Comparison of ENCODE assay signal across 23 cellular contexts in the genomic region with DNA sequence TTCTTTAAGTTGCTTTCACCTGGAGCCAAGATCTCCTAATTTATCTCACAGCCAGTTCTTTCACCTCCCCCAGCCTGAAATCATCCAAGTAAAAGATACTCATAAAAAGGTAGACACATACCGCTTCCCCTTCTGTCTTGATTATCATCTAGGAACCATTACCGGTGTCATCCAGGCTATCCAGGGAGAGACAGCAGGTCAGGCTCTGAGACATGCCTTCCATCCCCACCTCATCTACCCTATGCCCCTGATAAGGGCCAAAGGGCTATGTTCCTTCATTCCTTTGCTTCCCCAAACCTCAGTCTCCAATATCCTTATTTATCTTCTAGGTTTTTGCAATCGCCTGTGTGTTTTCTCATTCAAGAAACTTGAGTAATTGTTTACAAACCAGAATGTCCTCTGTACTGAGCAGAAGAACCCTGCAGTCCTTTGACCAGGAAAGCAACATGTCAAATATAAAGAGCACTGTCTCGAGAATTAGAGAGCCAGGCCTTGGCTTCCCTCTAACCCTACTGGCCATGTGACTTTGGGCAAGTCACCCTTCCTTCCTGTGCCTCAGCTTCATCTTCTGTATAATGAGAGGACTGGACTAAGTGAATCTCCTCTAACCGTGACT. TPM values are rescaled to one million over a fixed set of nuclear protein-coding genes. Genes with fewer than 3 reads are reported as not detected.
DNase-seq lines count a peak whose midpoint lies in the region; ATAC-seq and TF ChIP-seq lines count a peak whose summit lies in the region.
"Had no signal": no experiment of that assay in that cellular context is flagged by ENCODE, and none has a peak within 500 bp of the region (broad histone marks: within the 10 kb centered on the region; RNA-seq: fewer than 3 reads in every experiment).

No MANE protein-coding gene starts in this region.

- TF ChIP-seq CTCF in Caco-2 (IDR thresholded peaks at IDR 0.05; ENCODE audit: insufficient read depth in 1 of 2, low read depth in 1 of 2, low read length in 1 of 2, severe bottlenecking in 1 of 2, unreplicated experiment in 1 of 2), result no peak
- TF ChIP-seq CTCF in PC-9 (conservative IDR thresholded peaks at IDR 0.05), result no peak
- no peak for TF ChIP-seq CTCF in fibroblast of villous mesenchyme (IDR thresholded peaks at IDR 0.05; ENCODE audit: insufficient read depth, low read depth, low read length)
- no peak for TF ChIP-seq CTCF in nephron progenitor cell (IDR thresholded peaks at IDR 0.05)
- TF ChIP-seq CTCF in upper lobe of left lung (IDR thresholded peaks at IDR 0.05), result no peak

- peaks cover 100% of the 10 kb centered on the region for H3K79me2 ChIP-seq in PC-9 (ENCODE audit: low read depth)

- peaks cover 86% of the 10 kb centered on the region for H4K20me1 ChIP-seq in PC-9 (ENCODE audit: insufficient read depth)

- H3K4me3 Mint-ChIP-seq in Caco-2 (ENCODE audit: unreplicated experiment) (no peak overlapping the region), nephron progenitor cell (no peak overlapping the region)
- H3K4me3 Mint-ChIP-seq in stimulated activated memory B cell treated with anti-CD40 and anti-IgM and Interleukin-4, amounts not matched to agents 10 μg/mL and 1 μg/mL and 100 μg/mL, for 72 hours, result no peak overlapping the region
- H3K4me3 Mint-ChIP-seq: CD4-positive, alpha-beta T cell had no signal

- CTCF ChIA-PET in Caco-2 (lab: Charles Lee) (no interaction called here), PC-9 (lab: Charles Lee) (no interaction called here)

- no TSS peak for BruUV-seq in Caco-2 (replicated peaks; lab: Mats Ljungman, UMichigan)
- BruUV-seq in PC-9 (replicated peaks; lab: Mats Ljungman, UMichigan), result no TSS peak

- H3K4me1 ChIP-seq in Caco-2, result peaks cover 23% of the 10 kb centered on the region
- peaks cover 52% of the 10 kb centered on the region for H3K4me1 ChIP-seq in PC-9 (replicated peaks; ENCODE audit: insufficient read depth)
- H3K4me1 ChIP-seq in upper lobe of left lung, result no peaks in the 10 kb centered on the region
- H3K4me1 ChIP-seq: BLaER1 had no signal

- POLR2A ChIA-PET in Caco-2 (lab: Charles Lee) (no interaction called here), PC-9 (lab: Charles Lee; ENCODE audit: unreplicated experiment) (no interaction called here)

- H3K27ac Mint-ChIP-seq in Caco-2 (ENCODE audit: unreplicated experiment), result peak overlapping the region; percentile 56
- peak overlapping the region; percentile 12 for H3K27ac Mint-ChIP-seq in nephron progenitor cell
- H3K27ac Mint-ChIP-seq in stimulated activated memory B cell treated with anti-CD40 and anti-IgM and Interleukin-4, amounts not matched to agents 10 μg/mL and 1 μg/mL and 100 μg/mL, for 72 hours, result no peak overlapping the region
- H3K27ac Mint-ChIP-seq: CD4-positive, alpha-beta T cell had no signal

- ATAC-seq in upper lobe of left lung (ENCODE audit: low FRiP score in 2 of 2), result no peak
- no peak for ATAC-seq in stimulated activated memory B cell treated with anti-CD40 and anti-IgM and Interleukin-4, amounts not matched to agents 10 μg/mL and 1 μg/mL and 100 μg/mL, for 72 hours
- ATAC-seq: HCT116 had no signal

- no peaks in the 10 kb centered on the region for H3K9me2 ChIP-seq in PC-9 (ENCODE audit: insufficient read depth)

- TF ChIP-seq EP300 in upper lobe of left lung (IDR thresholded peaks at IDR 0.05), result no peak

- no peak overlapping the region for H3K4me3 ChIP-seq in Caco-2 (ENCODE audit: low read depth, low read length)
- H3K4me3 ChIP-seq in PC-9, result no peak overlapping the region
- no peak overlapping the region for H3K4me3 ChIP-seq in fibroblast of villous mesenchyme (ENCODE audit: low read depth, low read length)
- H3K4me3 ChIP-seq in upper lobe of left lung, result no peak overlapping the region
- H3K4me3 ChIP-seq: BLaER1, SK-N-MC had no signal

- peaks cover 81% of the 10 kb centered on the region for H3F3A ChIP-seq in PC-9 (ENCODE audit: insufficient read depth, low read depth)

- H3K27me3 Mint-ChIP-seq in Caco-2 (ENCODE audit: insufficient read depth, unreplicated experiment) (no peaks in the 10 kb centered on the region), nephron progenitor cell (ENCODE audit: low read depth, poor library complexity) (no peaks in the 10 kb centered on the region)
- peaks cover 8% of the 10 kb centered on the region for H3K27me3 Mint-ChIP-seq in stimulated activated memory B cell treated with anti-CD40 and anti-IgM and Interleukin-4, amounts not matched to agents 10 μg/mL and 1 μg/mL and 100 μg/mL, for 72 hours

- no peak overlapping the region for H2AFZ ChIP-seq in PC-9

- H3K4me1 Mint-ChIP-seq in Caco-2 (ENCODE audit: low read depth, unreplicated experiment) (peaks cover 38% of the 10 kb centered on the region), nephron progenitor cell (peaks cover 15% of the 10 kb centered on the region)
- no peaks in the 10 kb centered on the region for H3K4me1 Mint-ChIP-seq in stimulated activated memory B cell treated with anti-CD40 and anti-IgM and Interleukin-4, amounts not matched to agents 10 μg/mL and 1 μg/mL and 100 μg/mL, for 72 hours

- H3K4me2 ChIP-seq in PC-9, result 0 out of 2 replicates have a peak overlapping the region, but pooled peaks have one; percentile 6
- H3K4me2 ChIP-seq: BLaER1 had no signal

- intact Hi-C loops in Caco-2 (cut with micrococcal nuclease; ENCODE audit: unreplicated experiment), result loop anchor here (2.0 kb wide), 1 partner anchor 40 kb away; the partner anchor contains the start of gene TNFRSF21
- intact Hi-C loops in PC-9 (cut with micrococcal nuclease; ENCODE audit: unreplicated experiment), result no loop called here

- TF ChIP-seq POLR2A in upper lobe of left lung (IDR thresholded peaks at IDR 0.05), result no peak

- H3K36me3 Mint-ChIP-seq in Caco-2 (ENCODE audit: insufficient read depth, unreplicated experiment) (peaks cover 59% of the 10 kb centered on the region), nephron progenitor cell (ENCODE audit: low read depth) (peaks cover 64% of the 10 kb centered on the region)
- H3K36me3 Mint-ChIP-seq in stimulated activated memory B cell treated with anti-CD40 and anti-IgM and Interleukin-4, amounts not matched to agents 10 μg/mL and 1 μg/mL and 100 μg/mL, for 72 hours, result no peaks in the 10 kb centered on the region

- peak overlapping the region; percentile 54 for H3K27ac ChIP-seq in PC-9
- no peak overlapping the region for H3K27ac ChIP-seq in upper lobe of left lung
- H3K27ac ChIP-seq: BLaER1, SK-N-MC had no signal

- DNase-seq in Caco-2 (no peak), PC-9 (peak in 1 of 2 experiments; percentile 26), fibroblast of villous mesenchyme (ENCODE audit: low read depth) (peak; percentile 56), nephron progenitor cell (no peak), upper lobe of left lung (no peak), ureter (ENCODE audit: low spot score) (no peak), NCI-H2081 treated with DMSO at 0.1 percent for 48 hours (lab: John Stamatoyannopoulos, UW) (no peak)
- DNase-seq: CD4-positive, alpha-beta T cell; COR-L47; DMS79 treated with DMSO at 0.1 percent for 48 hours; GF-D8; Karpas-422; MV-4-11; NCI-H1105; NCI-H1436 treated with DMSO at 0.1 percent for 48 hours; NCI-H1930; NCI-H446 treated with DMSO at 0.1 percent for 48 hours; NCI-H526 treated with DMSO at 0.1 percent for 48 hours; SIG-M5 had no signal

- WGBS in upper lobe of left lung, 2 donors, result 87 to 92% methylated on average over 5 of the region's 5 CpGs

- H3K9me3 ChIP-seq in Caco-2, result no peaks in the 10 kb centered on the region
- no peaks in the 10 kb centered on the region for H3K9me3 ChIP-seq in PC-9 (ENCODE audit: insufficient read depth, low read depth)
- no peaks in the 10 kb centered on the region for H3K9me3 ChIP-seq in upper lobe of left lung

- no peaks in the 10 kb centered on the region for H3K36me3 ChIP-seq in Caco-2 (ENCODE audit: control insufficient read depth, insufficient read depth, low read length)
- peaks cover 84% of the 10 kb centered on the region for H3K36me3 ChIP-seq in PC-9 (ENCODE audit: low read depth)
- H3K36me3 ChIP-seq in upper lobe of left lung, result no peaks in the 10 kb centered on the region

- H3K9me3 Mint-ChIP-seq in Caco-2 (ENCODE audit: unreplicated experiment) (no peaks in the 10 kb centered on the region), nephron progenitor cell (peaks cover 41% of the 10 kb centered on the region)
- H3K9me3 Mint-ChIP-seq in stimulated activated memory B cell treated with anti-CD40 and anti-IgM and Interleukin-4, amounts not matched to agents 10 μg/mL and 1 μg/mL and 100 μg/mL, for 72 hours, result no peaks in the 10 kb centered on the region
- H3K9me3 Mint-ChIP-seq: CD4-positive, alpha-beta T cell had no signal

- H3K27me3 ChIP-seq in Caco-2 (replicated peaks; ENCODE audit: control insufficient read depth, insufficient read depth, low read length) (no peaks in the 10 kb centered on the region), PC-9 (ENCODE audit: insufficient read depth, low read depth) (no peaks in the 10 kb centered on the region), upper lobe of left lung (no peaks in the 10 kb centered on the region)
- H3K27me3 ChIP-seq: BLaER1 had no signal

RNA-seq across cellular contexts. Expression of gene TNFRSF21, which starts 41.0 kb away (rescaled TPM):
- total RNA-seq in Caco-2 (2022), result 60.8 and 64.4 TPM in 2 replicates
- 172 and 219 TPM in 2 replicates for total RNA-seq in PC-9 (2021)
- 39.3 and 43.2 TPM in 2 replicates for total RNA-seq in fibroblast of villous mesenchyme
- total RNA-seq in upper lobe of left lung, result 10 to 100 TPM; 11.7 to 56.1 (median 20.6) TPM
- 267 TPM for total RNA-seq in ureter
